8 cellular contexts compared by ENCODE assay signal in the genomic region with DNA sequence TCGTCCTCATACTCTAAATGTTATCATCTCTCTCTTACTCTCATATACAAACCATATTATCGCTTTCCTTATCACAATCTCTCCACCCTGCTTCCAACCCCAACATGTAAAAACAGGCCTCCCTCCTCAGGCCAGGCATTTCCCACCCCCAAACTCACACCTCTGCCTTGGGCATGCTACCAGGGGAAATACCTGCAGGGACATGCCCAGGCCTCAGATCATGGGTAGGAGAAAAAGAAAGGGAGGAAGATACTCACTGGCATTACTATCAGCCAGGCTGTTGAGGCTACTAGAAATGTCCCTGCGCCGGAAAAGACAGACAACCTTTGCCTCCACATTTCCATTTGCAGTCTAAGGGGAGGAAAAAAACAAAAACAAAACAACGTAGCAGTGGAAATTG. TPM values are rescaled to one million over a fixed set of nuclear protein-coding genes. Genes with fewer than 3 reads are reported as not detected.
DNase-seq lines count a peak whose midpoint lies in the region; ATAC-seq and TF ChIP-seq lines count a peak whose summit lies in the region.

No MANE protein-coding gene starts in this region.

- H4K20me1 ChIP-seq in OCI-LY3 (ENCODE audit: insufficient read depth, low read length): no peaks in the 10 kb centered on the region

- CTCF ChIA-PET in CD8-positive, alpha-beta T cell (lab: Charles Lee): interaction anchor here (0.7 to 2.4 kb wide), 3 partner anchors 12 to 174 kb away, joined by 3 to 11 read pairs (median 3); a partner anchor contains a TSS

- no peak overlapping the region for H2AFZ ChIP-seq in OCI-LY3 (ENCODE audit: low read depth, low read length)
- no peak overlapping the region for H2AFZ ChIP-seq in neuron (ENCODE audit: low read depth, low read length)

- H3K4me3 Mint-ChIP-seq in CD8-positive, alpha-beta T cell: peak overlapping the region; percentile 89

- H3K27me3 ChIP-seq in CD8-positive, alpha-beta T cell (ENCODE audit: insufficient read depth, low read length): no peaks in the 10 kb centered on the region
- no peaks in the 10 kb centered on the region for H3K27me3 ChIP-seq in OCI-LY3 (ENCODE audit: low read depth, low read length)
- H3K27me3 ChIP-seq in endocrine pancreas (ENCODE audit: control insufficient read depth, insufficient read depth, low read length): no peaks in the 10 kb centered on the region
- no peaks in the 10 kb centered on the region for H3K27me3 ChIP-seq in neuron (ENCODE audit: insufficient read depth, low read length)
- H3K27me3 ChIP-seq in body of pancreas: no peaks in the 10 kb centered on the region

- peak overlapping the region; percentile 83 for H3K27ac ChIP-seq in CD8-positive, alpha-beta T cell (ENCODE audit: low read depth, low read length)
- peak overlapping the region; percentile 82 for H3K27ac ChIP-seq in OCI-LY3 (ENCODE audit: low read length)
- H3K27ac ChIP-seq in body of pancreas: peak overlapping the region in 2 of 4 donors; percentile 28 to 44

- peaks cover 56% of the 10 kb centered on the region for H3K4me1 Mint-ChIP-seq in CD8-positive, alpha-beta T cell (ENCODE audit: low read depth)

- peak overlapping the region; percentile 88 for H3K4me2 ChIP-seq in OCI-LY3 (ENCODE audit: low read length)

- no peaks in the 10 kb centered on the region for H3K9me3 Mint-ChIP-seq in CD8-positive, alpha-beta T cell

- H3K36me3 Mint-ChIP-seq in CD8-positive, alpha-beta T cell: peaks cover 79% of the 10 kb centered on the region

- H3K9me3 ChIP-seq in CD8-positive, alpha-beta T cell (ENCODE audit: low read length): no peaks in the 10 kb centered on the region
- H3K9me3 ChIP-seq in OCI-LY3 (ENCODE audit: insufficient read depth, low read length) (no peaks in the 10 kb centered on the region), endocrine pancreas (ENCODE audit: control insufficient read depth, low read length) (no peaks in the 10 kb centered on the region), neuron (ENCODE audit: low read length) (no peaks in the 10 kb centered on the region), body of pancreas (no peaks in the 10 kb centered on the region)

- ATAC-seq in CD8-positive, alpha-beta T cell: no peak
- no peak for ATAC-seq in HG03571 (IDR thresholded peaks at IDR 0.05; ENCODE audit: unreplicated experiment)
- ATAC-seq in HG02938 (IDR thresholded peaks at IDR 0.05; ENCODE audit: unreplicated experiment): no peak
- ATAC-seq in body of pancreas: no peak

- no peak for DNase-seq in CD8-positive, alpha-beta T cell
- DNase-seq in body of pancreas (no peak), NCI-H510A treated with DMSO at 0.1 percent for 48 hours (lab: John Stamatoyannopoulos, UW) (no peak)

- H3K9ac ChIP-seq in OCI-LY3 (ENCODE audit: low read length): peak overlapping the region; percentile 97
- H3K9ac ChIP-seq in endocrine pancreas (ENCODE audit: control insufficient read depth, insufficient read depth, low read length): peak overlapping the region; percentile 65

- intact Hi-C loops in CD8-positive, alpha-beta T cell (cut with DNase I, micrococcal nuclease): loop anchor here (1.0 to 10.0 kb wide), 8 partner anchors 9 to 1237 kb away; a partner anchor contains a TSS
- intact Hi-C loops in body of pancreas (cut with DNase I): no loop called here

- no peak for TF ChIP-seq POLR2A in body of pancreas (IDR thresholded peaks at IDR 0.05)

- no peaks in the 10 kb centered on the region for H3K27me3 Mint-ChIP-seq in CD8-positive, alpha-beta T cell (ENCODE audit: low read depth)

- peak overlapping the region; percentile 92 for H3K27ac Mint-ChIP-seq in CD8-positive, alpha-beta T cell

- H3K79me2 ChIP-seq in OCI-LY3 (ENCODE audit: low read length): peaks cover 43% of the 10 kb centered on the region

- peak overlapping the region; percentile 62 for H3K4me3 ChIP-seq in CD8-positive, alpha-beta T cell (ENCODE audit: low read depth, low read length)
- peak overlapping the region; percentile 87 for H3K4me3 ChIP-seq in OCI-LY3 (ENCODE audit: low read length)
- peak overlapping the region; percentile 72 for H3K4me3 ChIP-seq in endocrine pancreas (ENCODE audit: control insufficient read depth, insufficient read depth, low read length)
- H3K4me3 ChIP-seq in neuron (ENCODE audit: low read length): peak overlapping the region; percentile 83
- H3K4me3 ChIP-seq in body of pancreas: no peak overlapping the region

- H3K36me3 ChIP-seq in CD8-positive, alpha-beta T cell (ENCODE audit: insufficient read depth, low read length): peaks cover 35% of the 10 kb centered on the region
- H3K36me3 ChIP-seq in OCI-LY3 (replicated peaks; ENCODE audit: low read depth, low read length) (peaks cover 60% of the 10 kb centered on the region), endocrine pancreas (ENCODE audit: control insufficient read depth, insufficient read depth, low read length) (peaks cover 11% of the 10 kb centered on the region), neuron (ENCODE audit: insufficient read depth, low read length) (peaks cover 48% of the 10 kb centered on the region), body of pancreas (replicated peaks in 1 of 2; ENCODE audit: insufficient read depth in 1 of 2, low read depth in 2 of 2) (peaks cover 7 to 17% of the 10 kb centered on the region in 2 donors)

- POLR2A ChIA-PET in CD8-positive, alpha-beta T cell (lab: Charles Lee): interaction anchor here (0.5 to 3.8 kb wide), 18 partner anchors 8 to 281 kb away, joined by 3 to 78 read pairs (median 4); a partner anchor contains a TSS

- peaks cover 22% of the 10 kb centered on the region for H3K4me1 ChIP-seq in CD8-positive, alpha-beta T cell (ENCODE audit: insufficient read depth, low read length)
- H3K4me1 ChIP-seq in OCI-LY3 (ENCODE audit: low read length): peaks cover 25% of the 10 kb centered on the region
- peaks cover 9% of the 10 kb centered on the region for H3K4me1 ChIP-seq in endocrine pancreas (ENCODE audit: control insufficient read depth, insufficient read depth, low read length)
- H3K4me1 ChIP-seq in neuron (ENCODE audit: insufficient read depth, low read length): peaks cover 31% of the 10 kb centered on the region
- H3K4me1 ChIP-seq in body of pancreas: peaks cover 34% of the 10 kb centered on the region

- 58 to 78% methylated on average over 5 of the region's 5 CpGs for WGBS in body of pancreas, 2 donors

- no peak for TF ChIP-seq CTCF in CD8-positive, alpha-beta T cell (IDR thresholded peaks at IDR 0.05)
- TF ChIP-seq CTCF in OCI-LY3 (IDR thresholded peaks at IDR 0.05; ENCODE audit: low read depth, low read length) (no peak), body of pancreas (IDR thresholded peaks at IDR 0.05) (no peak)

RNA-seq across cellular contexts. Expression of a gene that starts 1.8 kb away (rescaled TPM):
- total RNA-seq in CD8-positive, alpha-beta T cell: 100 to 1,000 TPM; 148 to 154 TPM
- total RNA-seq in body of pancreas: 10 to 100 TPM; 26.2 to 29.3 TPM

RNA-seq across cellular contexts. Expression of a gene that starts 8.6 kb away (rescaled TPM):
- 10 to 100 TPM; 15.3 to 17.7 TPM for total RNA-seq in CD8-positive, alpha-beta T cell
- 10 to 100 TPM; 10.1 to 11.2 TPM for total RNA-seq in body of pancreas

RNA-seq across cellular contexts. Expression of a gene that starts 12.7 kb away (rescaled TPM):
- 100 to 1,000 TPM; 167 to 189 TPM for total RNA-seq in CD8-positive, alpha-beta T cell
- 10 to 100 TPM; 31.4 to 69.9 TPM for total RNA-seq in body of pancreas

RNA-seq across cellular contexts. Expression of a gene that starts 13.1 kb away (rescaled TPM):
- 1 to 10 TPM; 1.7 to 2.1 TPM for total RNA-seq in CD8-positive, alpha-beta T cell
- total RNA-seq in body of pancreas: 1 to 10 TPM; 1.8 to 4.0 TPM

RNA-seq across cellular contexts. Expression of a gene that starts 21.9 kb away (rescaled TPM):
- total RNA-seq in CD8-positive, alpha-beta T cell: 10 to 100 TPM; 41.7 to 44.0 TPM
- 10 to 100 TPM; 17.1 to 63.0 TPM for total RNA-seq in body of pancreas

Comparison
In these comparisons a context has a peak if more than half of its experiments do, and no peak if none do; other contexts are left out.
1. H3K4me3 ChIP-seq: peak in CD8-positive, alpha-beta T cell (single experiment), OCI-LY3 (single experiment), endocrine pancreas (single experiment) and neuron (single experiment); none in body of pancreas (0 of 2).
2. RNA of a gene that starts 1.8 kb away (total RNA-seq): 148 to 154 TPM in CD8-positive, alpha-beta T cell; 26.2 to 29.3 TPM in body of pancreas; every median in the first group is over 4 times any median in the second.